Comparison of ENCODE assay signal across 25 cellular contexts in the genomic region with DNA sequence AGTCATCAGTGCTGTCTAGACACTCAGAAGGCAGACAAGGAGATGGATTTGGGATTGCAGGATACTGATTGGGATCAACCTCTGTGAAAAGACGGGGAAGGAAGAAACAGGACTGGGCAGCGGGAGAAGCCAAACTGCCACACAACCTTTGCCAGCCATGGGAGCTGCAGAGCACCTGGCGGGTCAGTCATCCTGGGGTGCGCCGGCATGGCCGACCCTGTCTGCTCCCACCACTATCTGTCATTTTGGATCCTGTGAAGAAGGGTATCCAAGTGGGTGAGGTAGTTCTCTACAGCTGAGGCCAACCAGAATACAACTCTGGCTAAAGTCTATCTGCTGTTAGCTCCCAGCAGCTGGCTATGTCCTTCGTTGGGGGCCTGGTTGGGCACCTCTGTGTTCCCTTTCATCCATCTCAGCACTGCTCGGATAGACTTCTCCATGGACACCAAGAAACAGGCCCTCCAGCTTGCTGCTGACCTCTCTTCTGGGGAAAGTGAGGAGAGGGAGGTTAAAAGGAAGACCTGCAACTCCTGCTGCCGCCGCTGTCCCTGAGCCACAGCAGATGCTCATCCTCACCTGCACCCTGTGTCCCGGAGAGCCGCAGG. TPM values are rescaled to one million over a fixed set of nuclear protein-coding genes. Genes with fewer than 3 reads are reported as not detected.
DNase-seq lines count a peak whose midpoint lies in the region; ATAC-seq, FAIRE-seq and TF ChIP-seq lines count a peak whose summit lies in the region.
"Had no signal": no experiment of that assay in that cellular context is flagged by ENCODE, and none has a peak within 500 bp of the region (broad histone marks: within the 10 kb centered on the region; RNA-seq: fewer than 3 reads in every experiment).

No MANE protein-coding gene starts in this region.

- POLR2A ChIA-PET in HEK293 (lab: Yijun Ruan, JAX), result no interaction called here
- POLR2A ChIA-PET in H1 (lab: Charles Lee; ENCODE audit: partially characterized antibody), result interaction anchor here (1.1 kb wide), 1 partner anchor 9 kb away, joined by 3 read pairs; no protein-coding TSS in a partner anchor

- ATAC-seq in left lobe of liver (no peak), heart left ventricle (no peak)
- ATAC-seq: A549; CD8-positive, alpha-beta T cell; GM12878 had no signal

- no peak overlapping the region for H3K18ac ChIP-seq in H1 (ENCODE audit: extremely low read depth, low read length)

- H3K23ac ChIP-seq in H1 (ENCODE audit: insufficient read length), result no peak overlapping the region

- no peak for TF ChIP-seq CTCF in HEK293 (tag by site-specific recombination; IDR thresholded peaks at IDR 0.05)
- TF ChIP-seq CTCF in H1 (IDR thresholded peaks at IDR 0.05; ENCODE audit: control extremely low read depth in 1 of 3, insufficient read depth in 1 of 3, low read depth in 1 of 3, low read length in 3 of 3), result no peak
- no peak for TF ChIP-seq CTCF in heart left ventricle (IDR thresholded peaks at IDR 0.05)

- no peak overlapping the region for H2BK5ac ChIP-seq in H1 (ENCODE audit: low read depth, low read length)

- H3K4me1 ChIP-seq in HEK293 (ENCODE audit: control insufficient read depth, insufficient read depth, low read length) (no peaks in the 10 kb centered on the region), H1 (replicated peaks in 1 of 4; ENCODE audit: control insufficient read depth in 3 of 4, insufficient read depth in 4 of 4, low read length in 3 of 4) (no peaks in the 10 kb centered on the region), heart left ventricle (peaks cover 0 to 10% (median under 1%) of the 10 kb centered on the region in 12 donors)
- H3K4me1 ChIP-seq: A549, Caco-2 had no signal

- no peaks in the 10 kb centered on the region for H4K20me1 ChIP-seq in H1 (replicated peaks in 1 of 2; ENCODE audit: control insufficient read depth in 1 of 2, insufficient read depth in 2 of 2, low read length in 2 of 2)
- H4K20me1 ChIP-seq: BLaER1 treated with 17β-estradiol and CSF1 and Interleukin-3, amounts not matched to agents 10 nM and 100 nM had no signal

- H2BK120ac ChIP-seq in H1 (replicated peaks; ENCODE audit: low read depth, low read length), result no peak overlapping the region

- no peak overlapping the region for H3K14ac ChIP-seq in H1 (ENCODE audit: insufficient read length)

- H3K56ac ChIP-seq in H1 (replicated peaks; ENCODE audit: insufficient read length, low read depth, low read length), result no peak overlapping the region

- no peak overlapping the region for H3K27ac ChIP-seq in HEK293 (ENCODE audit: extremely low read depth, low read depth, low read length)
- H3K27ac ChIP-seq in H1 (ENCODE audit: low read depth, low read length), result no peak overlapping the region
- H3K27ac ChIP-seq in heart left ventricle, result no peak overlapping the region
- H3K27ac ChIP-seq: 22Rv1; A549; BLaER1 treated with 17β-estradiol and CSF1 and Interleukin-3, amounts not matched to agents 10 nM and 100 nM; C4-2B had no signal

- H3K4ac ChIP-seq in H1 (replicated peaks; ENCODE audit: insufficient read length, low read depth, low read length), result no peak overlapping the region

- no peak overlapping the region for H2AK5ac ChIP-seq in H1 (ENCODE audit: low read depth, low read length)

- 84% methylated on average over 12 of the region's 12 CpGs; no CpG with 5 or more reads in 1 of the 2 experiments for WGBS in H1 (ENCODE audit: extremely low coverage in 1 of 2, insufficient coverage in 1 of 2, insufficient read length in 1 of 2, insufficient replicate concordance in 2 of 2, low coverage in 1 of 2, low lambda C conversion rate in 2 of 2, missing lambda C conversion rate in 1 of 2), 2 experiments
- 81 to 90% (median 83%) methylated on average over 6 to 12 of the region's 12 CpGs for WGBS in heart left ventricle, 4 donors

- TF ChIP-seq RAD21 in H1 (IDR thresholded peaks at IDR 0.05 in 1 of 2, conservative IDR thresholded peaks at IDR 0.05 in 1 of 2; ENCODE audit: low read depth in 2 of 2, low read length in 2 of 2), result no peak

- H3K23me2 ChIP-seq in H1 (ENCODE audit: low read depth, low read length), result no peaks in the 10 kb centered on the region

- no peak for TF ChIP-seq POLR2A in H1 (IDR thresholded peaks at IDR 0.05; ENCODE audit: control extremely low read depth in 1 of 2, low read depth in 2 of 2, low read length in 2 of 2)
- TF ChIP-seq POLR2A in heart left ventricle (IDR thresholded peaks at IDR 0.05), result no peak

- H2BK12ac ChIP-seq in H1 (ENCODE audit: low read depth, low read length), result no peak overlapping the region

- FAIRE-seq in H1 (lab: Jason Lieb, UNC) (no peak), frontal cortex (lab: Jason Lieb, UNC) (no peak)
- FAIRE-seq: A549, D721Med, G401.6, GM12878, GM12892, GM18507 had no signal

- no peaks in the 10 kb centered on the region for H3K27me3 ChIP-seq in H1 (replicated peaks in 1 of 4; ENCODE audit: control insufficient read depth in 3 of 4, extremely low read depth in 1 of 4, insufficient read depth in 3 of 4, low read length in 3 of 4)
- no peaks in the 10 kb centered on the region for H3K27me3 ChIP-seq in heart left ventricle
- H3K27me3 ChIP-seq: BLaER1 treated with 17β-estradiol and CSF1 and Interleukin-3, amounts not matched to agents 10 nM and 100 nM had no signal

- CTCF ChIA-PET in HEK293 (lab: Yijun Ruan, JAX) (interaction anchor here (0.6 to 2.9 kb wide), 2 partner anchors 10 to 16 kb away, joined by 4 to 17 read pairs; no protein-coding TSS in a partner anchor), H1 (lab: Charles Lee; ENCODE audit: partially characterized antibody) (interaction anchor here (0.9 to 2.3 kb wide), 5 partner anchors 9 to 114 kb away, joined by 3 to 7 read pairs (median 4); no protein-coding TSS in a partner anchor)

- peak overlapping the region; percentile 5; the same call in 1 of the 2 replicates for H4K8ac ChIP-seq in H1 (ENCODE audit: extremely low read depth, insufficient read depth, low read length)

- no peak overlapping the region for H3K9ac ChIP-seq in H1 (replicated peaks in 1 of 4; ENCODE audit: extremely low read depth in 1 of 4, low read depth in 3 of 4, low read length in 3 of 4)
- H3K9ac ChIP-seq: BLaER1 treated with 17β-estradiol and CSF1 and Interleukin-3, amounts not matched to agents 10 nM and 100 nM had no signal

- no peak for TF ChIP-seq EP300 in H1 (IDR thresholded peaks at IDR 0.05; ENCODE audit: borderline replicate concordance in 1 of 2, low read depth in 2 of 2, low read length in 2 of 2)

- no peak overlapping the region for H2BK20ac ChIP-seq in H1 (ENCODE audit: low read length)

- H3K4me2 ChIP-seq in H1 (ENCODE audit: insufficient read depth in 1 of 2, low read depth in 2 of 2, low read length in 2 of 2), result no peak overlapping the region
- H3K4me2 ChIP-seq: A549; BLaER1 treated with 17β-estradiol and CSF1 and Interleukin-3, amounts not matched to agents 10 nM and 100 nM had no signal

- H4K5ac ChIP-seq in H1 (ENCODE audit: insufficient read length, low read depth, low read length), result no peak overlapping the region

- H2BK15ac ChIP-seq in H1 (ENCODE audit: low read length), result no peak overlapping the region

- H3K9me3 ChIP-seq in HEK293 (ENCODE audit: control insufficient read depth, insufficient read depth, low read depth, low read length) (no peaks in the 10 kb centered on the region), H1 (ENCODE audit: insufficient read depth in 2 of 2, low read depth in 1 of 2, low read length in 1 of 2) (no peaks in the 10 kb centered on the region), heart left ventricle (no peaks in the 10 kb centered on the region)
- H3K9me3 ChIP-seq: Caco-2 had no signal

- H3K36me3 ChIP-seq in HEK293 (ENCODE audit: control insufficient read depth in 2 of 2, insufficient read depth in 1 of 2, low read length in 2 of 2), result no peaks in the 10 kb centered on the region
- no peaks in the 10 kb centered on the region for H3K36me3 ChIP-seq in H1 (ENCODE audit: control insufficient read depth in 2 of 4, insufficient read depth in 4 of 4, low read length in 3 of 4)
- H3K36me3 ChIP-seq in heart left ventricle, result no peaks in the 10 kb centered on the region
- H3K36me3 ChIP-seq: BLaER1 treated with 17β-estradiol and CSF1 and Interleukin-3, amounts not matched to agents 10 nM and 100 nM had no signal

- intact Hi-C loops in heart left ventricle (cut with DNase I), result loop anchor here in 1 of 10 donors (10.0 kb wide), 1 partner anchor 62 kb away; no protein-coding TSS in a partner anchor

- no peak overlapping the region for H3K4me3 ChIP-seq in HEK293 (ENCODE audit: low read depth, low read length)
- no peak overlapping the region for H3K4me3 ChIP-seq in H1 (ENCODE audit: extremely low read depth in 1 of 4, insufficient read depth in 2 of 4, low read depth in 3 of 4, low read length in 4 of 4)
- no peak overlapping the region for H3K4me3 ChIP-seq in heart left ventricle
- H3K4me3 ChIP-seq: A549; BLaER1 treated with 17β-estradiol and CSF1 and Interleukin-3, amounts not matched to agents 10 nM and 100 nM; GM12878 had no signal

- no peak overlapping the region for H4K91ac ChIP-seq in H1 (replicated peaks; ENCODE audit: insufficient read length, low read length)

- H3K79me2 ChIP-seq in H1 (ENCODE audit: control insufficient read depth in 1 of 2, insufficient read depth in 2 of 2, low read length in 2 of 2), result no peaks in the 10 kb centered on the region

- no peaks in the 10 kb centered on the region for H3K79me1 ChIP-seq in H1 (ENCODE audit: low read depth, low read length)

- H2AFZ ChIP-seq in H1 (ENCODE audit: low read length), result no peak overlapping the region

- DNase-seq in activated CD8-positive, alpha-beta memory T cell treated with anti-CD3 and anti-CD28 coated beads for 24 hours, result peak; percentile 54
- DNase-seq in activated CD8-positive, alpha-beta memory T cell treated with anti-CD3 and anti-CD28 coated beads, Interleukin-2, amount 50 U/mL, for 48 hours, result no peak
- no peak for DNase-seq in H1 (ENCODE audit: low read depth in 1 of 2, low spot score in 2 of 2)
- peak; percentile 27 for DNase-seq in left lobe of liver (ENCODE audit: low spot score)
- DNase-seq in heart left ventricle, result no peak
- DNase-seq in SKM-1 (lab: John Stamatoyannopoulos, UW; ENCODE audit: unreplicated experiment), result no peak
- DNase-seq in frontal cortex (ENCODE audit: low spot score in 2 of 2), result no peak
- DNase-seq: AML-193; Caco-2; Calu3; CD4-positive, alpha-beta T cell; CD8-positive, alpha-beta T cell; DMS79 treated with DMSO at 0.1 percent for 48 hours had no signal

RNA-seq across cellular contexts. Expression of gene RBM17, which starts 11.7 kb away (rescaled TPM):
- 120 and 128 TPM in 2 replicates for total RNA-seq in H1 (2021; fragmentation: NEBNext Ultra II Directional; extraction: Animal tissue kit (Norgen Biotek cat#: 25700))
- polyA plus RNA-seq in H1 (2011; rRNA removed), result 15.7 and 22.9 TPM in 2 replicates
- polyA plus RNA-seq in H1 (2011; cell fraction: cytosol; rRNA removed), result 46.4 TPM
- polyA plus RNA-seq in H1 (2011; cell fraction: nucleus; rRNA removed), result 85.1 TPM
- polyA plus RNA-seq in H1 (2012, experiment 1 of 2), result 97.6 to 142 TPM (median 112 TPM) in 4 replicates
- polyA plus RNA-seq in H1 (2012, experiment 2 of 2), result 18.0 TPM
- polyA plus RNA-seq in H1 (2013, experiment 1 of 2), result 105 TPM
- 105 TPM for polyA plus RNA-seq in H1 (2013, experiment 2 of 2)
- 23.0 and 32.3 TPM in 2 replicates for polyA minus RNA-seq in H1 (2011; rRNA and poly(A)+ RNA removed)
- polyA minus RNA-seq in H1 (2011; cell fraction: cytosol; rRNA and poly(A)+ RNA removed), result 26.4 TPM
- polyA minus RNA-seq in H1 (2011; cell fraction: nucleus; rRNA and poly(A)+ RNA removed), result 41.5 TPM
- total RNA-seq in left lobe of liver, result 24.3 TPM
- total RNA-seq in heart left ventricle, result 10 to 100 TPM; 29.2 to 83.9 (median 60.2) TPM
- polyA plus RNA-seq in heart left ventricle, result 10 to 100 TPM; 60.6 to 61.1 TPM
- 31.8 TPM for total RNA-seq in frontal cortex

RNA-seq across cellular contexts. Expression of gene IL2RA, which starts 15.0 kb away (rescaled TPM):
- not detected in 2 replicates for total RNA-seq in H1 (2021; fragmentation: NEBNext Ultra II Directional; extraction: Animal tissue kit (Norgen Biotek cat#: 25700))
- polyA plus RNA-seq in H1 (2011; rRNA removed), result not detected in 2 replicates
- not detected for polyA plus RNA-seq in H1 (2011; cell fraction: cytosol; rRNA removed)
- polyA plus RNA-seq in H1 (2011; cell fraction: nucleus; rRNA removed), result not detected
- polyA plus RNA-seq in H1 (2012, experiment 1 of 2), result not detected in 4 replicates
- polyA plus RNA-seq in H1 (2012, experiment 2 of 2), result not detected
- not detected for polyA plus RNA-seq in H1 (2013, experiment 1 of 2)
- polyA plus RNA-seq in H1 (2013, experiment 2 of 2), result not detected
- not detected in 2 replicates for polyA minus RNA-seq in H1 (2011; rRNA and poly(A)+ RNA removed)
- polyA minus RNA-seq in H1 (2011; cell fraction: cytosol; rRNA and poly(A)+ RNA removed), result not detected
- polyA minus RNA-seq in H1 (2011; cell fraction: nucleus; rRNA and poly(A)+ RNA removed), result not detected
- total RNA-seq in left lobe of liver, result 1.3 TPM
- 10 to 100 TPM in 1 of 9 donors, 1 to 10 TPM in 4, under 1 TPM in 3, not detected in 1; 0.32 to 11.1 (median 1.3) TPM for total RNA-seq in heart left ventricle
- polyA plus RNA-seq in heart left ventricle, result under 1 TPM; 0.11 to 0.78 TPM
- total RNA-seq in frontal cortex, result not detected
- total RNA-seq: A172, Caco-2, Calu3 had no signal
- polyA plus RNA-seq: A549, BJ had no signal

Comparison
In these comparisons a context has a peak if more than half of its experiments do, and no peak if none do; other contexts are left out.
1. DNase-seq: peak in activated CD8-positive, alpha-beta memory T cell treated with anti-CD3 and anti-CD28 coated beads for 24 hours (single experiment) and left lobe of liver (single experiment); none in activated CD8-positive, alpha-beta memory T cell treated with anti-CD3 and anti-CD28 coated beads, Interleukin-2, amount 50 U/mL, for 48 hours (single experiment), H1 (0 of 2), heart left ventricle (0 of 5), SKM-1 (single experiment) and frontal cortex (0 of 2).